8 cellular contexts compared by ENCODE assay signal in genomic region chr6:116278853-116279231, GRCh38. TPM values are rescaled to one million over a fixed set of nuclear protein-coding genes. Genes with fewer than 3 reads are reported as not detected.
DNase-seq lines count a peak whose midpoint lies in the region; TF ChIP-seq lines count a peak whose summit lies in the region.

No MANE protein-coding gene starts in this region.

- peak; percentile 54 for DNase-seq in NCI-H82 (lab: John Stamatoyannopoulos, UW)
- no peak for DNase-seq in NCI-H82 treated with DMSO at 0.1 percent for 48 hours (lab: John Stamatoyannopoulos, UW; ENCODE audit: unreplicated experiment)
- peak; percentile 45 for DNase-seq in dermis blood vessel endothelial cell
- peak; percentile 50 for DNase-seq in mucosa of gallbladder (ENCODE audit: low spot score)
- DNase-seq in ureter (ENCODE audit: low spot score): peak; percentile 61
- DNase-seq in cerebellar nuclear complex (lab: John Stamatoyannopoulos, UW): no peak
- DNase-seq in NOMO-1 treated with dmso at 0.1 percent for 144 hours (lab: John Stamatoyannopoulos, UW; ENCODE audit: unreplicated experiment): no peak

TF ChIP-seq in PFSK-1, 5 proteins besides CTCF, POLR2A, EP300 and RAD21:
- TF ChIP-seq SIN3A (IDR thresholded peaks at IDR 0.05; ENCODE audit: borderline replicate concordance, insufficient read depth, low read length): 0 out of 2 replicates have a peak, but pooled peaks have one; percentile 65
- no peak for TF ChIP-seq TAF1 (IDR thresholded peaks at IDR 0.05; ENCODE audit: borderline replicate concordance, insufficient read depth, low read length)
TF ChIP-seq in PFSK-1: peak in this region for 1.

RNA-seq across cellular contexts. Expression of gene TSPYL1, which starts 0.9 kb away (rescaled TPM):
- polyA plus RNA-seq in PFSK-1 (2012; ENCODE audit: insufficient read length, low read depth): 32.3 TPM
- total RNA-seq in dermis blood vessel endothelial cell: 53.3 and 64.0 TPM in 2 replicates
- total RNA-seq in mucosa of gallbladder: 134 TPM
- total RNA-seq in ureter: 118 TPM

RNA-seq across cellular contexts. Expression of gene TSPYL4, which starts 25.0 kb away (rescaled TPM):
- 4.1 TPM for polyA plus RNA-seq in PFSK-1 (2012; ENCODE audit: insufficient read length, low read depth)
- total RNA-seq in dermis blood vessel endothelial cell (7.5 and 10.6 TPM in 2 replicates), mucosa of gallbladder (29.5 TPM), ureter (26.1 TPM)

Comparison
In these comparisons a context has a peak if more than half of its experiments do, and no peak if none do; other contexts are left out.
1. DNase-seq: peak in NCI-H82 (single experiment), dermis blood vessel endothelial cell (single experiment), mucosa of gallbladder (single experiment) and ureter (single experiment); none in NCI-H82 treated with DMSO at 0.1 percent for 48 hours (single experiment), cerebellar nuclear complex (0 of 2) and NOMO-1 treated with dmso at 0.1 percent for 144 hours (single experiment).